In the genomic region with DNA sequence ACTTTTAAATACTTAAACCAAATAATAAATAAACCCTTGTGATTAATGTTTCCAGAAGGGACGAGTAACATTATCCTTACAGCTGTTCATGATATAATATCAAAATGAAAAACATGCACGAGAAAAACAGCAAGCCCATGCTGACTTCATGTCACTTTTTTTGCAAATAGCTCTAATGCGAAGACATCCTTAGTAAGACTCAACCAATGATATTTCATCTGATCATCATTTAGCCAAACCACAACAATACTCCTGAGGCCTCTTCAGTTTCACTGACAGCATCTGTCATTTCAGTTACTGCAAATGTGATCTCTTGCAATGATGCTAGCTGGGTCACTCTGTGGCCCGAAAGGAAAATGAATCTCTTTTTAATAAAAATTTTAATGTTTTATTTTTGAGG, we compare ENCODE assay signal across 17 cellular contexts.
"Had no signal": no experiment of that assay in that cellular context is flagged by ENCODE, and none has a peak within 500 bp of the region (broad histone marks: within the 10 kb centered on the region; RNA-seq: fewer than 3 reads in every experiment).

No MANE protein-coding gene starts in this region.

- H3K4me3 ChIP-seq: ascending aorta, colonic mucosa, gastroesophageal sphincter, heart left ventricle, tibial nerve had no signal

- DNase-seq: activated CD4-positive, alpha-beta T cell treated with anti-CD3 and anti-CD28 coated beads, Interleukin-2, amount 10 ng/mL, durations not matched to agents 24 days and 14 days; activated CD8-positive, alpha-beta memory T cell treated with anti-CD3 and anti-CD28 coated beads, Interleukin-2, amount 50 U/mL, for 4 hours; activated naive CD4-positive, alpha-beta T cell treated with anti-CD3 and anti-CD28 coated beads, Interleukin-2, amount 50 U/mL, for 16 hours; activated T-cell treated with anti-CD3 and anti-CD28 coated beads, Interleukin-2, amount 50 U/mL, for 4 hours; colonic mucosa; endodermal cell; heart left ventricle; kidney; nephron progenitor cell; stimulated activated CD4-positive, alpha-beta T cell treated with anti-CD3 and anti-CD28 coated beads, Interleukin-12 subunit alpha, Interleukin-12 subunit beta, amount 100 ng/mL, for 4 hours; stimulated activated CD4-positive, alpha-beta T cell treated with anti-CD3 and anti-CD28 coated beads, Interleukin-1b, Interleukin-23, amount 100 ng/mL, for 48 hours; stimulated activated naive CD4-positive, alpha-beta T cell treated with Interleukin-2 at 50 U/mL for 16 hours had no signal

- ATAC-seq: activated T-cell treated with anti-CD3 and anti-CD28 coated beads, Interleukin-2, amount 50 U/mL, for 4 hours; gastroesophageal sphincter; heart left ventricle; left lobe of liver; WTC11 had no signal
